In genomic region chr17:65078441-65079160, GRCh38 we compare ENCODE assay signal across 14 cellular contexts. TPM values are rescaled to one million over a fixed set of nuclear protein-coding genes. Genes with fewer than 3 reads are reported as not detected.
DNase-seq lines count a peak whose midpoint lies in the region; ATAC-seq and TF ChIP-seq lines count a peak whose summit lies in the region.
"Had no signal": no experiment of that assay in that cellular context is flagged by ENCODE, and none has a peak within 500 bp of the region (broad histone marks: within the 10 kb centered on the region; RNA-seq: fewer than 3 reads in every experiment).

No MANE protein-coding gene starts in this region.

- H3K4me3 ChIP-seq in AG04450 (ENCODE audit: low read depth, low read length) (no peak overlapping the region), NT2/D1 (ENCODE audit: insufficient read length, low read depth) (no peak overlapping the region)
- H3K4me3 ChIP-seq: cardiac muscle cell had no signal

- ATAC-seq in HG03135 (IDR thresholded peaks at IDR 0.05; ENCODE audit: unreplicated experiment) (no peak), GM21447 (IDR thresholded peaks at IDR 0.05; ENCODE audit: unreplicated experiment) (no peak)
- ATAC-seq: naive thymus-derived CD8-positive, alpha-beta T cell had no signal

- POLR2A ChIA-PET in AG04450 (lab: Yijun Ruan, JAX) = interaction anchor here (0.7 to 1.3 kb wide), 2 partner anchors 27 to 1353 kb away, joined by 6 to 10 read pairs; no protein-coding TSS in a partner anchor

- CTCF ChIA-PET in AG04450 (lab: Charles Lee) = no interaction called here

- H3K9me3 Mint-ChIP-seq in endothelial cell (ENCODE audit: unreplicated experiment) (no peaks in the 10 kb centered on the region), type B pancreatic cell (no peaks in the 10 kb centered on the region)
- H3K9me3 Mint-ChIP-seq: naive thymus-derived CD8-positive, alpha-beta T cell had no signal

- H3K4me3 Mint-ChIP-seq in endothelial cell (ENCODE audit: unreplicated experiment) (no peak overlapping the region), type B pancreatic cell (no peak overlapping the region)
- H3K4me3 Mint-ChIP-seq: naive thymus-derived CD8-positive, alpha-beta T cell had no signal

- TF ChIP-seq CTCF in AG04450 (IDR thresholded peaks at IDR 0.05; ENCODE audit: low read depth, low read length) (no peak), endothelial cell (IDR thresholded peaks at IDR 0.05; ENCODE audit: unreplicated experiment) (no peak), GM13976 (IDR thresholded peaks at IDR 0.05; ENCODE audit: borderline replicate concordance, control extremely low read depth, extremely low read depth, insufficient read depth, missing control alignments) (no peak), type B pancreatic cell (conservative IDR thresholded peaks at IDR 0.05) (no peak)

- H3K27me3 Mint-ChIP-seq in endothelial cell (ENCODE audit: unreplicated experiment) (peaks cover 2% of the 10 kb centered on the region), type B pancreatic cell (peaks cover 6% of the 10 kb centered on the region)

- H3K27me3 ChIP-seq in AG04450 (ENCODE audit: control insufficient read depth, insufficient read depth, low read length) (peaks cover 8% of the 10 kb centered on the region), NT2/D1 (ENCODE audit: insufficient read depth, insufficient read length) (no peaks in the 10 kb centered on the region)
- H3K27me3 ChIP-seq: cardiac muscle cell had no signal

- DNase-seq in AG04450 (ENCODE audit: low read depth, low spot score) = no peak
- no peak for DNase-seq in NT2/D1 (ENCODE audit: low read depth, low spot score)
- no peak for DNase-seq in endothelial cell (ENCODE audit: low spot score)
- DNase-seq in mesenteric fat pad (ENCODE audit: low spot score) = peak; percentile 45
- no peak for DNase-seq in GM13976 (ENCODE audit: low spot score)
- no peak for DNase-seq in type B pancreatic cell (ENCODE audit: extremely low spot score, unreplicated experiment)
- DNase-seq: activated CD8-positive, alpha-beta memory T cell treated with anti-CD3 and anti-CD28 coated beads, Interleukin-2, amount 50 U/mL, for 48 hours; naive thymus-derived CD8-positive, alpha-beta T cell; NCI-H1417 treated with DMSO at 0.1 percent for 48 hours; NK-92 treated with Interleukin-12 subunit alpha and Interleukin-12 subunit beta, amount 100 ng/mL, for 24 hours; T-helper 2 cell had no signal

- H3K9ac ChIP-seq in NT2/D1 (ENCODE audit: insufficient read length, low read depth) = peak overlapping the region; percentile 11

- H3K27ac Mint-ChIP-seq in endothelial cell (ENCODE audit: unreplicated experiment) (peak overlapping the region; percentile 21), type B pancreatic cell (no peak overlapping the region)
- H3K27ac Mint-ChIP-seq: naive thymus-derived CD8-positive, alpha-beta T cell had no signal

- H3K4me1 ChIP-seq in NT2/D1 (ENCODE audit: insufficient read depth, insufficient read length) = peaks cover 3% of the 10 kb centered on the region

- H3K36me3 Mint-ChIP-seq in endothelial cell (ENCODE audit: low read depth, unreplicated experiment) (no peaks in the 10 kb centered on the region), type B pancreatic cell (no peaks in the 10 kb centered on the region)

- no peaks in the 10 kb centered on the region for H3K36me3 ChIP-seq in NT2/D1 (ENCODE audit: insufficient read depth, insufficient read length, low read length)
- H3K36me3 ChIP-seq: cardiac muscle cell had no signal

- in situ Hi-C loops in GM13976 (cut with MboI; ENCODE audit: low sequenced_read_pairs, unreplicated experiment) = no loop called here

- H3K27ac ChIP-seq in AG04450 (ENCODE audit: low read depth, low read length) = peak overlapping the region; percentile 43
- H3K27ac ChIP-seq: cardiac muscle cell had no signal

- H3K4me1 Mint-ChIP-seq in endothelial cell (ENCODE audit: unreplicated experiment) (peaks cover 36% of the 10 kb centered on the region), type B pancreatic cell (ENCODE audit: unreplicated experiment) (peaks cover 4% of the 10 kb centered on the region)

- H3K9me3 ChIP-seq in AG04450 (ENCODE audit: control insufficient read depth, insufficient read depth, low read length) (no peaks in the 10 kb centered on the region), NT2/D1 (ENCODE audit: insufficient read depth, low read length) (no peaks in the 10 kb centered on the region)

RNA-seq across cellular contexts. Expression of gene GNA13, which starts 22.1 kb away (rescaled TPM):
- polyA plus RNA-seq in AG04450 (2011; rRNA removed) = 38.7 and 56.4 TPM in 2 replicates
- polyA minus RNA-seq in AG04450 (2011; rRNA and poly(A)+ RNA removed) = 32.5 and 56.7 TPM in 2 replicates
- 70.0 TPM for total RNA-seq in endothelial cell (ENCODE audit: unreplicated experiment)
- total RNA-seq in mesenteric fat pad = 50.9 TPM
- total RNA-seq in type B pancreatic cell (ENCODE audit: low replicate concordance) = 36.0 and 43.3 TPM in 2 replicates

RNA-seq across cellular contexts. Expression of gene RGS9, which starts 58.6 kb away (rescaled TPM):
- polyA plus RNA-seq in AG04450 (2011; rRNA removed) = 2.0 and 2.1 TPM in 2 replicates
- polyA minus RNA-seq in AG04450 (2011; rRNA and poly(A)+ RNA removed) = 1.1 and 1.6 TPM in 2 replicates
- total RNA-seq in endothelial cell (ENCODE audit: unreplicated experiment) = 8.5 TPM
- 3.2 TPM for total RNA-seq in mesenteric fat pad
- 5.1 and 5.5 TPM in 2 replicates for total RNA-seq in type B pancreatic cell (ENCODE audit: low replicate concordance)
